In genomic region chr3:110811050-110811449, GRCh38 we compare ENCODE assay signal across 1 cellular context.
TF ChIP-seq lines count a peak whose summit lies in the region.

No MANE protein-coding gene starts in this region.

TF ChIP-seq in SK-N-SH, 30 proteins besides CTCF, POLR2A, EP300 and RAD21 (continued from another document):
- no peak for TF ChIP-seq USF2 (IDR thresholded peaks at IDR 0.05; ENCODE audit: borderline replicate concordance, low read depth, low read length)
- no peak for TF ChIP-seq YY1 (IDR thresholded peaks at IDR 0.05; ENCODE audit: low read depth)
